11 cellular contexts compared by ENCODE assay signal in the genomic region with DNA sequence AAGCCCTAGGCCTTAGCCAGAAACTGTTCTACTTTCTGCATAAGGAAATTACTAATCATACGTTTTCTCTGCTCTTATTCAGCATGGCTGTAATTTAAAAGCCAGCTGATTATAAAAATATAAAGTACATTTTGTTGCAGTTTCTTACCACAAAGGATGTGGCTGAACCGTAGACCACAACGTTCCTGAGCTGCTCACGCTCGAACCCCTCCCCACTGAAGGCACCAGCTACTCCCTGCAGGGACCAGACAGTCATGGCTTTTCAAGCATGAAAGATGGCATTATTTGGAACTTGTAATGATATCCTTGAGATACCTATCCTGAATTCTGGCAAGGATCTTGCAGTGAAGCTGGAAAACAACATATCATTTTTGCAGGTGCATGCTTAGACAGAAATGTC.
DNase-seq lines count a peak whose midpoint lies in the region; ATAC-seq and TF ChIP-seq lines count a peak whose summit lies in the region.
"Had no signal": no experiment of that assay in that cellular context is flagged by ENCODE, and none has a peak within 500 bp of the region (broad histone marks: within the 10 kb centered on the region; RNA-seq: fewer than 3 reads in every experiment).

No MANE protein-coding gene starts in this region.

- DNase-seq in activated CD4-positive, alpha-beta T cell treated with anti-CD3 and anti-CD28 coated beads, Interleukin-2, amount 10 ng/mL, durations not matched to agents 24 days and 14 days: peak; percentile 79
- no peak for DNase-seq in activated CD4-positive, alpha-beta T cell treated with anti-CD3 and anti-CD28 coated beads for 4 hours
- DNase-seq in MV-4-11 (lab: John Stamatoyannopoulos, UW) (peak; percentile 70), choroid plexus epithelial cell (ENCODE audit: low read depth) (peak; percentile 16), inferior parietal cortex (ENCODE audit: extremely low spot score) (no peak), NCI-H345 treated with DMSO at 0.1 percent for 48 hours (lab: John Stamatoyannopoulos, UW; ENCODE audit: unreplicated experiment) (no peak)
- DNase-seq in stimulated activated naive B cell treated with anti-CD40 and anti-IgM and Interleukin-4, amounts not matched to agents 10 μg/mL and 1 μg/mL and 100 μg/mL, for 72 hours: no peak
- DNase-seq: activated T-cell treated with anti-CD3 and anti-CD28 coated beads, Interleukin-2, amount 50 U/mL, for 24 hours; kidney glomerular epithelial cell; NCI-H187 had no signal

- peaks cover 38% of the 10 kb centered on the region for H3K4me1 Mint-ChIP-seq in activated CD4-positive, alpha-beta T cell treated with anti-CD3 and anti-CD28 coated beads, Interleukin-2, amount 10 ng/mL, durations not matched to agents 24 days and 14 days
- peaks cover 7 to 20% of the 10 kb centered on the region in 2 donors for H3K4me1 Mint-ChIP-seq in stimulated activated naive B cell treated with anti-CD40 and anti-IgM and Interleukin-4, amounts not matched to agents 10 μg/mL and 1 μg/mL and 100 μg/mL, for 72 hours

- no peak for TF ChIP-seq CTCF in choroid plexus epithelial cell (conservative IDR thresholded peaks at IDR 0.05; ENCODE audit: low read depth, low read length)

- peaks cover 1% of the 10 kb centered on the region for H3K36me3 Mint-ChIP-seq in activated CD4-positive, alpha-beta T cell treated with anti-CD3 and anti-CD28 coated beads, Interleukin-2, amount 10 ng/mL, durations not matched to agents 24 days and 14 days (ENCODE audit: low read depth)
- H3K36me3 Mint-ChIP-seq in stimulated activated naive B cell treated with anti-CD40 and anti-IgM and Interleukin-4, amounts not matched to agents 10 μg/mL and 1 μg/mL and 100 μg/mL, for 72 hours: no peaks in the 10 kb centered on the region

- intact Hi-C loops in activated CD4-positive, alpha-beta T cell treated with anti-CD3 and anti-CD28 coated beads, Interleukin-2, amount 10 ng/mL, durations not matched to agents 24 days and 14 days (cut with micrococcal nuclease): loop anchor here (10.0 kb wide), 1 partner anchor 245 kb away; a partner anchor contains a TSS

- H3K4me3 ChIP-seq in choroid plexus epithelial cell (ENCODE audit: low read depth, low read length): no peak overlapping the region

- H3K4me3 Mint-ChIP-seq in activated CD4-positive, alpha-beta T cell treated with anti-CD3 and anti-CD28 coated beads, Interleukin-2, amount 10 ng/mL, durations not matched to agents 24 days and 14 days: peak overlapping the region; percentile 25
- H3K4me3 Mint-ChIP-seq in stimulated activated naive B cell treated with anti-CD40 and anti-IgM and Interleukin-4, amounts not matched to agents 10 μg/mL and 1 μg/mL and 100 μg/mL, for 72 hours: no peak overlapping the region
- H3K4me3 Mint-ChIP-seq: activated T-cell treated with anti-CD3 and anti-CD28 coated beads, Interleukin-2, amount 50 U/mL, for 24 hours had no signal

- no peaks in the 10 kb centered on the region for H3K27me3 Mint-ChIP-seq in activated CD4-positive, alpha-beta T cell treated with anti-CD3 and anti-CD28 coated beads, Interleukin-2, amount 10 ng/mL, durations not matched to agents 24 days and 14 days
- H3K27me3 Mint-ChIP-seq in stimulated activated naive B cell treated with anti-CD40 and anti-IgM and Interleukin-4, amounts not matched to agents 10 μg/mL and 1 μg/mL and 100 μg/mL, for 72 hours: peaks cover 0 to 3% of the 10 kb centered on the region in 2 donors
- H3K27me3 Mint-ChIP-seq: activated T-cell treated with anti-CD3 and anti-CD28 coated beads, Interleukin-2, amount 50 U/mL, for 24 hours had no signal

- H3K9me3 Mint-ChIP-seq in activated CD4-positive, alpha-beta T cell treated with anti-CD3 and anti-CD28 coated beads, Interleukin-2, amount 10 ng/mL, durations not matched to agents 24 days and 14 days: no peaks in the 10 kb centered on the region
- no peaks in the 10 kb centered on the region for H3K9me3 Mint-ChIP-seq in stimulated activated naive B cell treated with anti-CD40 and anti-IgM and Interleukin-4, amounts not matched to agents 10 μg/mL and 1 μg/mL and 100 μg/mL, for 72 hours
- H3K9me3 Mint-ChIP-seq: activated T-cell treated with anti-CD3 and anti-CD28 coated beads, Interleukin-2, amount 50 U/mL, for 24 hours had no signal

- H3K27ac Mint-ChIP-seq in activated CD4-positive, alpha-beta T cell treated with anti-CD3 and anti-CD28 coated beads, Interleukin-2, amount 10 ng/mL, durations not matched to agents 24 days and 14 days: no peak overlapping the region
- no peak overlapping the region for H3K27ac Mint-ChIP-seq in stimulated activated naive B cell treated with anti-CD40 and anti-IgM and Interleukin-4, amounts not matched to agents 10 μg/mL and 1 μg/mL and 100 μg/mL, for 72 hours
- H3K27ac Mint-ChIP-seq: activated T-cell treated with anti-CD3 and anti-CD28 coated beads, Interleukin-2, amount 50 U/mL, for 24 hours had no signal

- ATAC-seq in stimulated activated naive B cell treated with anti-CD40 and anti-IgM and Interleukin-4, amounts not matched to agents 10 μg/mL and 1 μg/mL and 100 μg/mL, for 72 hours (replicated peaks): peak; percentile 29 to 47
- no peak for ATAC-seq in GM18873 (IDR thresholded peaks at IDR 0.05; ENCODE audit: low FRiP score, unreplicated experiment)

Comparison
In these comparisons a context has a peak if more than half of its experiments do, and no peak if none do; other contexts are left out.
1. DNase-seq: peak in activated CD4-positive, alpha-beta T cell treated with anti-CD3 and anti-CD28 coated beads, Interleukin-2, amount 10 ng/mL, durations not matched to agents 24 days and 14 days (single experiment), MV-4-11 (single experiment) and choroid plexus epithelial cell (single experiment); none in activated CD4-positive, alpha-beta T cell treated with anti-CD3 and anti-CD28 coated beads for 4 hours (0 of 2), stimulated activated naive B cell treated with anti-CD40 and anti-IgM and Interleukin-4, amounts not matched to agents 10 μg/mL and 1 μg/mL and 100 μg/mL, for 72 hours (single experiment), inferior parietal cortex (single experiment) and NCI-H345 treated with DMSO at 0.1 percent for 48 hours (single experiment).